In the genomic region with DNA sequence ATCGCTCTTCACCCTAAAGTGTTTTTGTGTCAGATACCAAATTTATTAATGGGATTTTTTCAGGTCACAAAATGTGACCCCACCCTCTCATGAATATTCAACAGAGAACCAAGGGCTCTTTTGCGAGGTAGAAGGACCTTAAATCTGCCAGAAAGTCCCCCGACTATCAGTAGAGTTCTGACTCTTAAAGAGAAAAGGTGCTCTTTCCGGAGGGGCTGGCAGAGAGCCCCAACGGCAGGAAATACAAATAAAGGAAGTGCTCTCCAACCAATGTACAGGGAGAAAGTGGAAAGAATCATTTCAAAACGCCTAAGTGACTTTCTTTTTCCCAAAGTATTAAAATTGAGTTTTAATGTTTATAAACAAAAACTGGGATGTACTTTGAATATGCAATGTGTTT, we compare ENCODE assay signal across 8 cellular contexts.
DNase-seq lines count a peak whose midpoint lies in the region; ATAC-seq and TF ChIP-seq lines count a peak whose summit lies in the region.

No MANE protein-coding gene starts in this region.

- peaks cover 62% of the 10 kb centered on the region for H3K4me1 Mint-ChIP-seq in chondrocyte (ENCODE audit: low read depth)
- H3K4me1 Mint-ChIP-seq in osteocyte (ENCODE audit: unreplicated experiment) = peaks cover 45% of the 10 kb centered on the region

- H3K27ac Mint-ChIP-seq in chondrocyte (ENCODE audit: unreplicated experiment) (peak overlapping the region; percentile 97), osteocyte (ENCODE audit: unreplicated experiment) (peak overlapping the region; percentile 98)

- ATAC-seq in GM21447 (IDR thresholded peaks at IDR 0.05; ENCODE audit: unreplicated experiment) (no peak), GM21515 (IDR thresholded peaks at IDR 0.05; ENCODE audit: unreplicated experiment) (no peak)

- DNase-seq in ELR (ENCODE audit: low read depth) = peak; percentile 17
- DNase-seq in NCI-H748 treated with DMSO at 0.1 percent for 48 hours (lab: John Stamatoyannopoulos, UW) = peak; percentile 37
- DNase-seq in chondrocyte (ENCODE audit: low spot score) = no peak
- DNase-seq in osteocyte (ENCODE audit: extremely low spot score, unreplicated experiment) = no peak
- DNase-seq in hepatic stellate cell (ENCODE audit: low spot score) = no peak
- no peak for DNase-seq in NCI-H146 treated with DMSO at 0.1 percent for 48 hours (lab: John Stamatoyannopoulos, UW; ENCODE audit: unreplicated experiment)

- H3K36me3 Mint-ChIP-seq in chondrocyte (ENCODE audit: low read depth) = no peaks in the 10 kb centered on the region
- H3K36me3 Mint-ChIP-seq in osteocyte (ENCODE audit: unreplicated experiment) = no peaks in the 10 kb centered on the region

- H3K27me3 Mint-ChIP-seq in chondrocyte (ENCODE audit: low read depth) (no peaks in the 10 kb centered on the region), osteocyte (ENCODE audit: unreplicated experiment) (no peaks in the 10 kb centered on the region)

- TF ChIP-seq CTCF in chondrocyte (IDR thresholded peaks at IDR 0.05) = no peak
- no peak for TF ChIP-seq CTCF in osteocyte (IDR thresholded peaks at IDR 0.05)

- H3K4me3 Mint-ChIP-seq in chondrocyte (ENCODE audit: unreplicated experiment) (peak overlapping the region; percentile 77), osteocyte (ENCODE audit: unreplicated experiment) (peak overlapping the region; percentile 79)

- no peaks in the 10 kb centered on the region for H3K9me3 Mint-ChIP-seq in chondrocyte (ENCODE audit: low read depth)
- H3K9me3 Mint-ChIP-seq in osteocyte (ENCODE audit: unreplicated experiment) = no peaks in the 10 kb centered on the region

Comparison
In these comparisons a context has a peak if more than half of its experiments do, and no peak if none do; other contexts are left out.
1. DNase-seq: peak in ELR (single experiment) and NCI-H748 treated with DMSO at 0.1 percent for 48 hours (single experiment); none in chondrocyte (single experiment), osteocyte (single experiment), hepatic stellate cell (single experiment) and NCI-H146 treated with DMSO at 0.1 percent for 48 hours (single experiment).